8 cellular contexts compared by ENCODE assay signal in the genomic region with DNA sequence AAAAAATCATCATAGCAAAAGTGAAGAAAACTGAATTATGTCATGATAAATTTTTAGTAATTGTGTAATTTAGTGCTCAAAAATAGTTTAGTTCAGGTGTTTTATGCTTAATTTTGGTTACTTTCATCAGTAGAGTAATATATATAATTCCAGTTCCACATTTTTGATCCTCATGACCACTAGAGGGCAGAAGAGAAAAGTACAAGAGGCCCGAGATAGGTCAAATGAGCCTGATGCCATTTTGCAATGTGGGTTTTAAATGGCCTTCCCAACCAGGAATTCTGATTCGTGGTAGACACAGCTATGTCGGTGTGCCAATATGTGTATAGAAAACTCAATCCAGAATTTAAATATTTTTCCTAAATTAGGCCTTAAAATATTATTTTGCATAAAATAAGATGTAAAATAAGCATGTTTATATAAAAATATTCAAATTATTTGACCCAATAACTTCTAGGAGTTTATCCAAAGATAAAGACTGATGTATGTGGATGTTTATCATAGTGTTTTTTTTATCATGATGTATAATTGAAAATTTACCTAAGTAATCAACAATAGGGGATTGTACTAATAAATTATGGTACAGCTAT.
DNase-seq lines count a peak whose midpoint lies in the region; ATAC-seq, FAIRE-seq and TF ChIP-seq lines count a peak whose summit lies in the region.

No MANE protein-coding gene starts in this region.

- no peaks in the 10 kb centered on the region for H3K36me3 ChIP-seq in keratinocyte (ENCODE audit: control insufficient read depth in 2 of 2, extremely low read depth in 1 of 2, insufficient read depth in 2 of 2, low read length in 2 of 2)
- H3K36me3 ChIP-seq in thyroid gland: no peaks in the 10 kb centered on the region

- H3K9me3 ChIP-seq in keratinocyte (ENCODE audit: control insufficient read depth, low read depth, low read length): no peaks in the 10 kb centered on the region
- no peaks in the 10 kb centered on the region for H3K9me3 ChIP-seq in thyroid gland

- H3K4me1 ChIP-seq in keratinocyte (ENCODE audit: control insufficient read depth, extremely low read depth, insufficient read depth, low read length) (no peaks in the 10 kb centered on the region), thyroid gland (no peaks in the 10 kb centered on the region)

- H3K79me2 ChIP-seq in keratinocyte (ENCODE audit: control insufficient read depth, insufficient read depth, low read length): no peaks in the 10 kb centered on the region

- DNase-seq in NCI-H1436 (lab: John Stamatoyannopoulos, UW) (peak; percentile 67), NCI-H1436 treated with DMSO at 0.1 percent for 48 hours (lab: John Stamatoyannopoulos, UW) (no peak), NCI-H82 (lab: John Stamatoyannopoulos, UW) (peak; percentile 82), T47D (ENCODE audit: low read depth in 1 of 2, low spot score in 1 of 2) (peak; percentile 37 to 77), keratinocyte (ENCODE audit: low read depth, low spot score) (peak; percentile 7), thyroid gland (peak; percentile 5 to 9)

- no peak for FAIRE-seq in keratinocyte (lab: Jason Lieb, UNC)

- H3K9me1 ChIP-seq in keratinocyte (ENCODE audit: control insufficient read depth, extremely low read depth, insufficient read depth, low read length): no peaks in the 10 kb centered on the region

- no peak overlapping the region for H3K4me2 ChIP-seq in keratinocyte (ENCODE audit: control insufficient read depth, extremely low read depth, insufficient read depth, low read depth, low read length)

- dilution Hi-C loops in keratinocyte (cut with MboI; ENCODE audit: extremely low pct_ligation_motif_present, low sequenced_read_pairs): no loop called here

- ATAC-seq in HG03565 (IDR thresholded peaks at IDR 0.05; ENCODE audit: unreplicated experiment) (peak; percentile 56), HG03175 (IDR thresholded peaks at IDR 0.05; ENCODE audit: unreplicated experiment) (no peak)

- no peak overlapping the region for H2AFZ ChIP-seq in keratinocyte (ENCODE audit: control insufficient read depth, low read length)

- H3K4me3 ChIP-seq in keratinocyte (ENCODE audit: control insufficient read depth in 2 of 3, extremely low read depth in 1 of 3, insufficient read depth in 2 of 3, low read depth in 1 of 3, low read length in 3 of 3): no peak overlapping the region
- no peak overlapping the region for H3K4me3 ChIP-seq in thyroid gland (replicated peaks in 1 of 3)

- in situ Hi-C loops in T47D (cut with HindIII; ENCODE audit: low pct_unique_long_range_greater_than_20kb, low sequenced_read_pairs): no loop called here

- WGBS in thyroid gland, 2 donors: 2 to 9% methylated on average over 3 of the region's 3 CpGs

- intact Hi-C loops in thyroid gland (cut with DNase I): loop anchor here (5.0 kb wide), 2 partner anchors 201 to 356 kb away; no protein-coding TSS in a partner anchor

- H3K27ac ChIP-seq in keratinocyte (ENCODE audit: control insufficient read depth, insufficient read depth, low read length) (no peak overlapping the region), thyroid gland (no peak overlapping the region)

- TF ChIP-seq CTCF in keratinocyte (optimal IDR thresholded peaks at IDR 0.05 in 1 of 3, IDR thresholded peaks at IDR 0.05 in 1 of 3, conservative IDR thresholded peaks at IDR 0.05 in 1 of 3; ENCODE audit: extremely low read depth in 1 of 3, insufficient read depth in 2 of 3, low read length in 3 of 3) (peak; percentile 31 to 59 (median 48)), thyroid gland (IDR thresholded peaks at IDR 0.05) (peak; percentile 52 to 80 (median 66))

- no peak for TF ChIP-seq POLR2A in thyroid gland (IDR thresholded peaks at IDR 0.05)

- H4K20me1 ChIP-seq in keratinocyte (ENCODE audit: control insufficient read depth, extremely low read depth, insufficient read depth, low read length): no peaks in the 10 kb centered on the region

- no peak overlapping the region for H3K9ac ChIP-seq in keratinocyte (ENCODE audit: control insufficient read depth, extremely low read depth, insufficient read depth, low read length)

- H3K27me3 ChIP-seq in keratinocyte (ENCODE audit: control insufficient read depth, extremely low read depth, insufficient read depth, low read length) (no peaks in the 10 kb centered on the region), thyroid gland (no peaks in the 10 kb centered on the region)
